19 cellular contexts compared by ENCODE assay signal in genomic region chr6:48098923-48099322, GRCh38. TPM values are rescaled to one million over a fixed set of nuclear protein-coding genes. Genes with fewer than 3 reads are reported as not detected.
A peak's percentile ranks its signal among the peaks of the same experiment; 100 is the strongest.
DNase-seq lines count a peak whose midpoint lies in the region; ATAC-seq, FAIRE-seq and TF ChIP-seq lines count a peak whose summit lies in the region.
"Had no signal": no experiment of that assay in that cellular context is flagged by ENCODE, and none has a peak within 500 bp of the region (broad histone marks: within the 10 kb centered on the region; RNA-seq: fewer than 3 reads in every experiment).

No MANE protein-coding gene starts in this region.

- BruUV-seq in HepG2 (replicated peaks; lab: Mats Ljungman, UMichigan): no TSS peak

- TF ChIP-seq POLR2A in right lobe of liver (IDR thresholded peaks at IDR 0.05) (no peak), HepG2 (IDR thresholded peaks at IDR 0.05; ENCODE audit: insufficient read depth in 1 of 2, low read depth in 2 of 2, low read length in 2 of 2) (no peak)

- intact Hi-C loops in right lobe of liver (cut with DNase I): no loop called here
- intact Hi-C loops in HepG2 (cut with micrococcal nuclease; ENCODE audit: unreplicated experiment): no loop called here

- H3K79me2 ChIP-seq in HepG2 (ENCODE audit: insufficient read depth, low read length): peaks cover 91% of the 10 kb centered on the region

- CTCF ChIA-PET in HepG2 (lab: Yijun Ruan, JAX; ENCODE audit: low intra/inter-chr PET ratio, low total read pairs): no interaction called here

- H3K9me3 ChIP-seq in right lobe of liver (no peaks in the 10 kb centered on the region), HepG2 (ENCODE audit: low read length) (no peaks in the 10 kb centered on the region)
- H3K9me3 ChIP-seq: left lung had no signal

- WGBS in right lobe of liver (ENCODE audit: insufficient coverage, low coverage, low lambda C conversion rate, missing lambda C conversion rate): 53% methylated on average over 3 of the region's 3 CpGs
- WGBS in HepG2 (ENCODE audit: low lambda C conversion rate): 92% methylated on average over 3 of the region's 3 CpGs

- H3K27me3 ChIP-seq in right lobe of liver: no peaks in the 10 kb centered on the region
- no peaks in the 10 kb centered on the region for H3K27me3 ChIP-seq in HepG2 (ENCODE audit: control insufficient read depth in 1 of 2, insufficient read depth in 2 of 2, low read length in 2 of 2)
- H3K27me3 ChIP-seq: left lung had no signal

- no peak for TF ChIP-seq RAD21 in HepG2 (CRISPR knock-in tag; IDR thresholded peaks at IDR 0.05)

- H3K27ac ChIP-seq in right lobe of liver (no peak overlapping the region), HepG2 (ENCODE audit: extremely low read length, insufficient read depth, low read length) (no peak overlapping the region)
- H3K27ac ChIP-seq: epithelial cell of prostate had no signal

- no peak overlapping the region for H2AFZ ChIP-seq in HepG2 (ENCODE audit: low read length)

- no peak overlapping the region for H3K4me2 ChIP-seq in HepG2 (ENCODE audit: low read depth, low read length)

- in situ Hi-C loops in HepG2 (cut with HindIII; ENCODE audit: extremely low pct_ligation_motif_present, low pct_unique_long_range_greater_than_20kb): no loop called here

- DNase-seq in right lobe of liver: no peak
- DNase-seq in HepG2 (ENCODE audit: low spot score): no peak
- peak; percentile 24 for DNase-seq in NCI-H226
- DNase-seq in cerebellum (ENCODE audit: low spot score): peak; percentile 19
- peak; percentile 43 for DNase-seq in stromal cell of bone marrow (ENCODE audit: low read depth)
- no peak for DNase-seq in NCI-H2227 (lab: John Stamatoyannopoulos, UW; ENCODE audit: unreplicated experiment)
- no peak for DNase-seq in T-helper 2 cell
- no peak for DNase-seq in putamen (ENCODE audit: low spot score)
- DNase-seq: activated CD4-positive, alpha-beta T cell treated with anti-CD3 and anti-CD28 coated beads, Interleukin-2, amount 10 ng/mL, durations not matched to agents 24 days and 14 days; activated CD8-positive, alpha-beta memory T cell treated with anti-CD3 and anti-CD28 coated beads, Interleukin-2, amount 50 U/mL, for 48 hours; aorta; GOT3; NCI-H1092; NCI-H510A; stimulated activated CD4-positive, alpha-beta T cell treated with anti-CD3 and anti-CD28 coated beads, Interleukin-4, amount 100 ng/mL, for 1 hour had no signal

- H3K9ac ChIP-seq in HepG2 (ENCODE audit: insufficient read depth, low read depth, low read length): no peak overlapping the region

- TF ChIP-seq EP300 in HepG2 (IDR thresholded peaks at IDR 0.05; ENCODE audit: low read depth in 2 of 2, low read length in 2 of 2): no peak
- no peak for TF ChIP-seq EP300 in HepG2 (CRISPR knock-in tag; IDR thresholded peaks at IDR 0.05; ENCODE audit: borderline replicate concordance)

- peaks cover 73% of the 10 kb centered on the region for H4K20me1 ChIP-seq in HepG2 (ENCODE audit: insufficient read depth, low read length)

- no peak overlapping the region for H3K4me3 ChIP-seq in right lobe of liver
- no peak overlapping the region for H3K4me3 ChIP-seq in HepG2 (replicated peaks in 1 of 3; ENCODE audit: insufficient read depth in 1 of 3, low read depth in 2 of 3, low read length in 3 of 3)
- H3K4me3 ChIP-seq: K562, left lung had no signal

- POLR2A ChIA-PET in HepG2 (lab: Yijun Ruan, JAX): no interaction called here

- H3K4me1 ChIP-seq in right lobe of liver (no peaks in the 10 kb centered on the region), HepG2 (ENCODE audit: insufficient read depth, low read length) (peaks cover 50% of the 10 kb centered on the region)
- H3K4me1 ChIP-seq: left lung had no signal

- ATAC-seq in right lobe of liver (peak; percentile 16 to 33 (median 28)), HepG2 (no peak)
- ATAC-seq: K562, left lung, Panc1 had no signal

- TF ChIP-seq CTCF in right lobe of liver (IDR thresholded peaks at IDR 0.05) (no peak), HepG2 (CRISPR knock-in tag; IDR thresholded peaks at IDR 0.05) (no peak)

- no peak for FAIRE-seq in HepG2 (lab: Jason Lieb, UNC)
- FAIRE-seq: K562 had no signal

- H3K36me3 ChIP-seq in right lobe of liver: no peaks in the 10 kb centered on the region
- peaks cover 7 to 28% of the 10 kb centered on the region in 2 experiments for H3K36me3 ChIP-seq in HepG2 (replicated peaks in 1 of 2; ENCODE audit: control insufficient read depth in 1 of 2, insufficient read depth in 2 of 2, low read length in 2 of 2)
- H3K36me3 ChIP-seq: left lung had no signal

TF ChIP-seq in HepG2, 621 proteins besides CTCF, POLR2A, EP300 and RAD21 (continues in another document):
- TF ChIP-seq ZNF468 (CRISPR knock-in tag; IDR thresholded peaks at IDR 0.05) (no peak), ZBTB14 (CRISPR knock-in tag; IDR thresholded peaks at IDR 0.05) (no peak), SNRNP70 (IDR thresholded peaks at IDR 0.05; ENCODE audit: low read depth, low read length) (no peak), RCOR2 (CRISPR knock-in tag; IDR thresholded peaks at IDR 0.05) (no peak), ZNF556 (CRISPR knock-in tag; IDR thresholded peaks at IDR 0.05; ENCODE audit: borderline replicate concordance) (no peak), STAG1 (CRISPR knock-in tag; IDR thresholded peaks at IDR 0.05) (no peak), HNRNPL (IDR thresholded peaks at IDR 0.05; ENCODE audit: low read depth, low read length) (no peak), TBX3 (IDR thresholded peaks at IDR 0.05; ENCODE audit: borderline replicate concordance) (no peak), NFE2L1 (CRISPR knock-in tag; IDR thresholded peaks at IDR 0.05; ENCODE audit: borderline replicate concordance) (no peak), TFDP2 (CRISPR knock-in tag; IDR thresholded peaks at IDR 0.05) (no peak), ONECUT2 (CRISPR knock-in tag; IDR thresholded peaks at IDR 0.05) (no peak)
- TF ChIP-seq, protein P1, sequence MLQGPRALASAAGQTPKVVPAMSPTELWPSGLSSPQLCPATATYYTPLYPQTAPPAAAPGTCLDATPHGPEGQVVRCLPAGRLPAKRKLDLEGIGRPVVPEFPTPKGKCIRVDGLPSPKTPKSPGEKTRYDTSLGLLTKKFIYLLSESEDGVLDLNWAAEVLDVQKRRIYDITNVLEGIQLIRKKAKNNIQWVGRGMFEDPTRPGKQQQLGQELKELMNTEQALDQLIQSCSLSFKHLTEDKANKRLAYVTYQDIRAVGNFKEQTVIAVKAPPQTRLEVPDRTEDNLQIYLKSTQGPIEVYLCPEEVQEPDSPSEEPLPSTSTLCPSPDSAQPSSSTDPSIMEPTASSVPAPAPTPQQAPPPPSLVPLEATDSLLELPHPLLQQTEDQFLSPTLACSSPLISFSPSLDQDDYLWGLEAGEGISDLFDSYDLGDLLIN (CRISPR knock-in tag; IDR thresholded peaks at IDR 0.05; ENCODE audit: borderline replicate concordance): no peak

RNA-seq across cellular contexts. Expression of gene PTCHD4, which starts 12.1 kb away (rescaled TPM):
- total RNA-seq in right lobe of liver (under 1 TPM in 3 of 6 experiments, not detected in 3; 0.12 to 0.18 (median 0.15) TPM), HepG2 (2016; rRNA removed; fragmentation: Illumina TruSeq; extraction: Trizol) (32.9 and 35.7 TPM in 2 replicates), cerebellum (11.7 TPM)
- 18.0 and 20.6 TPM in 2 replicates for total RNA-seq in HepG2 (2016; cell fraction: cytosol; rRNA removed; fragmentation: Illumina TruSeq; extraction: Trizol; ENCODE audit: low read depth)
- 30.6 and 34.3 TPM in 2 replicates for total RNA-seq in HepG2 (2016; cell fraction: insoluble cytoplasmic fraction; rRNA removed; fragmentation: Illumina TruSeq; extraction: Trizol)
- total RNA-seq in HepG2 (2016; cell fraction: membrane; rRNA removed; fragmentation: Illumina TruSeq; extraction: Trizol): 26.1 and 27.2 TPM in 2 replicates
- 48.1 and 50.6 TPM in 2 replicates for total RNA-seq in HepG2 (2016; cell fraction: nucleus; rRNA removed; fragmentation: Illumina TruSeq; extraction: Trizol)
- polyA plus RNA-seq in HepG2 (2011; rRNA removed): 21.9 and 28.4 TPM in 2 replicates
- 16.5 and 20.5 TPM in 2 replicates for polyA plus RNA-seq in HepG2 (2011; cell fraction: cytosol; rRNA removed)
- polyA plus RNA-seq in HepG2 (2011; cell fraction: nucleus; rRNA removed): 18.5 and 20.8 TPM in 2 replicates
- 15.1 and 20.3 TPM in 2 replicates for polyA plus RNA-seq in HepG2 (2012)
- polyA plus RNA-seq in HepG2 (2016; cell fraction: cytosol; fragmentation: Illumina TruSeq; extraction: Trizol; ENCODE audit: low read depth): 3.9 and 4.7 TPM in 2 replicates
- polyA plus RNA-seq in HepG2 (2016; cell fraction: insoluble cytoplasmic fraction; fragmentation: Illumina TruSeq; extraction: Trizol; ENCODE audit: low read depth): 28.4 and 29.3 TPM in 2 replicates
- polyA plus RNA-seq in HepG2 (2016; cell fraction: membrane; fragmentation: Illumina TruSeq; extraction: Trizol; ENCODE audit: low read depth): 12.5 and 12.7 TPM in 2 replicates
- polyA plus RNA-seq in HepG2 (2016; cell fraction: nucleus; fragmentation: Illumina TruSeq; extraction: Trizol; ENCODE audit: insufficient read depth, low read depth): 20.7 and 24.1 TPM in 2 replicates
- polyA minus RNA-seq in HepG2 (2011; rRNA and poly(A)+ RNA removed; ENCODE audit: low replicate concordance): 0.07 and 80.1 TPM in 2 replicates
- 19.2 and 19.8 TPM in 2 replicates for polyA minus RNA-seq in HepG2 (2011; cell fraction: cytosol; rRNA and poly(A)+ RNA removed)
- 148 and 164 TPM in 2 replicates for polyA minus RNA-seq in HepG2 (2011; cell fraction: nucleus; rRNA and poly(A)+ RNA removed)
- total RNA-seq: activated CD4-positive, alpha-beta T cell treated with anti-CD3 and anti-CD28 coated beads, Interleukin-2, amount 10 ng/mL, durations not matched to agents 24 days and 14 days; K562 had no signal
- polyA plus RNA-seq: K562 had no signal

Comparison
In these comparisons a context has a peak if more than half of its experiments do, and no peak if none do; other contexts are left out.
1. RNA of gene PTCHD4, which starts 12.1 kb away (total RNA-seq): 18.0 to 50.6 TPM in HepG2 and 11.7 TPM in cerebellum (single experiment); 0.12 to 0.18 TPM in right lobe of liver; every median in the first group is over 10 times any median in the second.
2. DNase-seq: peak in NCI-H226 (single experiment), cerebellum (single experiment) and stromal cell of bone marrow (single experiment); none in right lobe of liver (0 of 3), HepG2 (single experiment), NCI-H2227 (single experiment), T-helper 2 cell (0 of 5) and putamen (single experiment).